Comparison of ENCODE assay signal across 2 cellular contexts in the genomic region with DNA sequence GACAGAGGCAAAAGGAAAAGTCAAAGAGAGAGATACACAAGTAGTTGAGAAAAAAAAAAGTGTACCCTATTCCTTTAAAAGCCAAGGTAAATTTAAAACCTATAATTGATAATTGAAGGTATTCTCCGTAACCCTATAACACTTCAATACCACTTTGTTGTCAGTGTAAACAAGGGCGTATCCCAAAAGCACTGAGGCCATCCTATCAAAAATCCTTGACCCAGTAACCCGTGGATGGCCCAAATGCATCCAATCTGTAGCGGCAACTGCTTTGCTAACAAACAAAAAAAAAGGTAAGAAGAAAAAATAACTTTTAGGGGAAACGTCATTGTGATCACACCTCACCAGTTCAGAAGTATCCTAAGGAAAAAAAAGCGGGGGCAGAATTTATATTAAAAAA.
TF ChIP-seq lines count a peak whose summit lies in the region.

No MANE protein-coding gene starts in this region.

TF ChIP-seq in WTC11, 78 proteins besides CTCF, POLR2A, EP300 and RAD21 (continued from another document):
- TF ChIP-seq ETV6 (CRISPR knock-in tag; IDR thresholded peaks at IDR 0.05) (no peak), TEAD1 (CRISPR knock-in tag; IDR thresholded peaks at IDR 0.05) (no peak), NFYB (CRISPR knock-in tag; conservative IDR thresholded peaks at IDR 0.05; ENCODE audit: low read depth) (no peak), TP53 (CRISPR knock-in tag; IDR thresholded peaks at IDR 0.05) (no peak)
TF ChIP-seq in WTC11: peak in this region for 0.

TF ChIP-seq in liver, 16 proteins besides CTCF, POLR2A, EP300 and RAD21 (continued from another document):
- TF ChIP-seq ZBTB33 (IDR thresholded peaks at IDR 0.05) (no peak), RXRA (IDR thresholded peaks at IDR 0.05) (peak; percentile 56 to 80), NR2F2 (IDR thresholded peaks at IDR 0.05) (no peak), JUND (IDR thresholded peaks at IDR 0.05) (no peak), FOXA2 (IDR thresholded peaks at IDR 0.05) (peak; percentile 57), FOXA1 (IDR thresholded peaks at IDR 0.05) (no peak), TAF1 (conservative IDR thresholded peaks at IDR 0.05) (no peak)
